ENCODE assay signal across 8 cellular contexts in genomic region chr22:38051900-38052862, GRCh38. TPM values are rescaled to one million over a fixed set of nuclear protein-coding genes. Genes with fewer than 3 reads are reported as not detected.
DNase-seq lines count a peak whose midpoint lies in the region; ATAC-seq and TF ChIP-seq lines count a peak whose summit lies in the region.

No MANE protein-coding gene starts in this region.

- H3K27ac ChIP-seq in CD8-positive, alpha-beta memory T cell (ENCODE audit: low read depth, low read length) = no peak overlapping the region
- peak overlapping the region; percentile 41; the same call in 1 of the 2 replicates for H3K27ac ChIP-seq in VCaP

- POLR2A ChIA-PET in CD8-positive, alpha-beta memory T cell (lab: Charles Lee) = interaction anchor here (0.6 to 0.9 kb wide), 2 partner anchors 99 to 302 kb away, joined by 3 read pairs; no protein-coding TSS in a partner anchor

- no peaks in the 10 kb centered on the region for H3K27me3 ChIP-seq in CD8-positive, alpha-beta memory T cell (ENCODE audit: insufficient read depth, low read length, poor library complexity, severe bottlenecking)

- CTCF ChIA-PET in CD8-positive, alpha-beta memory T cell (lab: Charles Lee) = interaction anchor here (0.6 to 2.4 kb wide), 48 partner anchors 9 to 552 kb away, joined by 3 to 20 read pairs (median 4); no protein-coding TSS in a partner anchor

- no peak overlapping the region for H3K4me3 ChIP-seq in CD8-positive, alpha-beta memory T cell (ENCODE audit: low read length)

- TF ChIP-seq CTCF in VCaP (conservative IDR thresholded peaks at IDR 0.05) (peak; percentile 92), brain (conservative IDR thresholded peaks at IDR 0.05) (peak; percentile 94 to 97)

- peaks cover 3 to 7% of the 10 kb centered on the region in 2 donors for H3K27me3 Mint-ChIP-seq in CD8-positive, alpha-beta memory T cell
- H3K27me3 Mint-ChIP-seq in brain = peaks cover 2% of the 10 kb centered on the region

- H3K36me3 ChIP-seq in CD8-positive, alpha-beta memory T cell (ENCODE audit: insufficient read depth, low read length) = no peaks in the 10 kb centered on the region

- H3K27ac Mint-ChIP-seq in CD8-positive, alpha-beta memory T cell = peak overlapping the region in 2 of 8 donors; percentile 58 to 80
- peak overlapping the region in 4 of 5 experiments; percentile 35 to 76 (median 68) for H3K27ac Mint-ChIP-seq in brain

- peak; percentile 46 for ATAC-seq in HG02610 (IDR thresholded peaks at IDR 0.05; ENCODE audit: unreplicated experiment)
- ATAC-seq in HG03139 (IDR thresholded peaks at IDR 0.05; ENCODE audit: unreplicated experiment) = no peak

- peaks cover 10 to 14% (median 12%) of the 10 kb centered on the region in 3 donors for H3K4me1 Mint-ChIP-seq in CD8-positive, alpha-beta memory T cell
- H3K4me1 Mint-ChIP-seq in brain = peaks cover 18% of the 10 kb centered on the region

- H3K4me1 ChIP-seq in CD8-positive, alpha-beta memory T cell (ENCODE audit: insufficient read depth, low read length) = peaks cover 10% of the 10 kb centered on the region

- DNase-seq in CD8-positive, alpha-beta memory T cell = peak; percentile 66 to 86 (median 72)
- DNase-seq in NCI-H2227 (lab: John Stamatoyannopoulos, UW; ENCODE audit: unreplicated experiment) = peak; percentile 84
- peak; percentile 94 for DNase-seq in iPS-NIHi11 (ENCODE audit: low spot score)
- peak; percentile 51 to 65 (median 61) for DNase-seq in stimulated activated CD4-positive, alpha-beta T cell treated with anti-CD3 and anti-CD28 coated beads, Interleukin-12 subunit alpha, Interleukin-12 subunit beta, amount 100 ng/mL, for 48 hours (ENCODE audit: low read depth in 2 of 3, low spot score in 1 of 3)

- H3K36me3 Mint-ChIP-seq in CD8-positive, alpha-beta memory T cell = peaks cover 0 to 3% (median 0%) of the 10 kb centered on the region in 3 donors
- no peaks in the 10 kb centered on the region for H3K36me3 Mint-ChIP-seq in brain

- H3K4me3 Mint-ChIP-seq in CD8-positive, alpha-beta memory T cell = peak overlapping the region in 1 of 7 donors; percentile 77
- peak overlapping the region in 1 of 5 experiments; percentile 80 for H3K4me3 Mint-ChIP-seq in brain

- no peaks in the 10 kb centered on the region for H3K9me3 ChIP-seq in CD8-positive, alpha-beta memory T cell (ENCODE audit: low read length)

- no peaks in the 10 kb centered on the region for H3K9me3 Mint-ChIP-seq in CD8-positive, alpha-beta memory T cell
- H3K9me3 Mint-ChIP-seq in brain = no peaks in the 10 kb centered on the region

RNA-seq across cellular contexts. Expression of gene PICK1, which starts 5.0 kb away (rescaled TPM):
- 10 to 100 TPM; 21.0 to 22.5 TPM for total RNA-seq in CD8-positive, alpha-beta memory T cell
- 9.4 TPM for polyA plus RNA-seq in CD8-positive, alpha-beta memory T cell
- 36.2 TPM for polyA plus RNA-seq in brain (ENCODE audit: insufficient read depth, low read depth, low replicate concordance)

RNA-seq across cellular contexts. Expression of gene SLC16A8, which starts 31.8 kb away (rescaled TPM):
- under 1 TPM in 1 of 2 experiments, not detected in 1; 0.35 TPM for total RNA-seq in CD8-positive, alpha-beta memory T cell
- not detected for polyA plus RNA-seq in CD8-positive, alpha-beta memory T cell
- polyA plus RNA-seq in brain (ENCODE audit: insufficient read depth, low read depth, low replicate concordance) = 1.2 TPM

RNA-seq across cellular contexts. Expression of gene BAIAP2L2, which starts 58.3 kb away (rescaled TPM):
- under 1 TPM; 0.53 to 0.58 TPM for total RNA-seq in CD8-positive, alpha-beta memory T cell
- not detected for polyA plus RNA-seq in CD8-positive, alpha-beta memory T cell
- polyA plus RNA-seq in brain (ENCODE audit: insufficient read depth, low read depth, low replicate concordance) = 2.6 TPM
